Comparison of ENCODE assay signal across 8 cellular contexts in genomic region chr17:82212331-82213250, GRCh38. TPM values are rescaled to one million over a fixed set of nuclear protein-coding genes. Genes with fewer than 3 reads are reported as not detected.
DNase-seq lines count a peak whose midpoint lies in the region; ATAC-seq and TF ChIP-seq lines count a peak whose summit lies in the region.

Gene CCDC57 (minus strand): TSS chr17:82212842. CDS start chr17:82201944, 10,898 bp downstream.

- H3K4me1 ChIP-seq in left lung, result peaks cover 25 to 58% of the 10 kb centered on the region in 2 donors

- H3K36me3 Mint-ChIP-seq in dendritic cell treated with granulocyte-macrophage colony-stimulating factor and Interleukin-4, amounts not matched to agents 40 ng/mL and 50 ng/mL, for 4 days (ENCODE audit: low read depth), result peaks cover 3% of the 10 kb centered on the region

- no peaks in the 10 kb centered on the region for H3K27me3 Mint-ChIP-seq in dendritic cell treated with granulocyte-macrophage colony-stimulating factor and Interleukin-4, amounts not matched to agents 40 ng/mL and 50 ng/mL, for 4 days

- peak within 1 kb of the TSS; percentile 79 for H3K4me3 Mint-ChIP-seq in dendritic cell treated with granulocyte-macrophage colony-stimulating factor and Interleukin-4, amounts not matched to agents 40 ng/mL and 50 ng/mL, for 4 days

- H3K27me3 ChIP-seq in left lung, result no peaks in the 10 kb centered on the region

- H3K27ac Mint-ChIP-seq in dendritic cell treated with granulocyte-macrophage colony-stimulating factor and Interleukin-4, amounts not matched to agents 40 ng/mL and 50 ng/mL, for 4 days, result peak within 1 kb of the TSS; percentile 97

- peak; percentile 66 for ATAC-seq in HG02610 (IDR thresholded peaks at IDR 0.05; ENCODE audit: unreplicated experiment)
- ATAC-seq in left lung, result peak; percentile 75

- H3K27ac ChIP-seq in left lung, result peak within 1 kb of the TSS; percentile 82 to 98

- no peaks in the 10 kb centered on the region for H3K36me3 ChIP-seq in left lung

- DNase-seq in NCI-H146 (lab: John Stamatoyannopoulos, UW) (peak; percentile 83), NCI-H146 treated with DMSO at 0.1 percent for 48 hours (lab: John Stamatoyannopoulos, UW; ENCODE audit: unreplicated experiment) (no peak), NCI-H128 (lab: John Stamatoyannopoulos, UW; ENCODE audit: unreplicated experiment) (peak; percentile 36), left lung (peak; percentile 86 to 97)
- peak; percentile 46 to 69 for DNase-seq in activated CD4-positive, alpha-beta T cell treated with anti-CD3 and anti-CD28 coated beads for 24 hours (ENCODE audit: low read depth in 2 of 2)
- peak; percentile 75 for DNase-seq in stimulated activated CD4-positive, alpha-beta T cell treated with anti-CD3 and anti-CD28 coated beads, Interleukin-4, amount 100 ng/mL, for 24 hours

- H3K4me1 Mint-ChIP-seq in dendritic cell treated with granulocyte-macrophage colony-stimulating factor and Interleukin-4, amounts not matched to agents 40 ng/mL and 50 ng/mL, for 4 days (ENCODE audit: low read depth), result peaks cover 56% of the 10 kb centered on the region

- H3K4me3 ChIP-seq in left lung, result peak within 1 kb of the TSS; percentile 78 to 84

- peak in 1 of 2 donors; percentile 28 for TF ChIP-seq CTCF in left lung (IDR thresholded peaks at IDR 0.05)

- H3K9me3 Mint-ChIP-seq in dendritic cell treated with granulocyte-macrophage colony-stimulating factor and Interleukin-4, amounts not matched to agents 40 ng/mL and 50 ng/mL, for 4 days, result no peaks in the 10 kb centered on the region

- intact Hi-C loops in dendritic cell treated with granulocyte-macrophage colony-stimulating factor and Interleukin-4, amounts not matched to agents 40 ng/mL and 50 ng/mL, for 4 days (cut with micrococcal nuclease), result no loop called here
- intact Hi-C loops in left lung (cut with DNase I), result no loop called here

- no peaks in the 10 kb centered on the region for H3K9me3 ChIP-seq in left lung

RNA-seq across cellular contexts. Expression of gene CCDC57, which starts in this region (rescaled TPM):
- total RNA-seq in left lung, result 10 to 100 TPM; 41.7 to 54.5 TPM
